1 cellular context compared by ENCODE assay signal in the genomic region with DNA sequence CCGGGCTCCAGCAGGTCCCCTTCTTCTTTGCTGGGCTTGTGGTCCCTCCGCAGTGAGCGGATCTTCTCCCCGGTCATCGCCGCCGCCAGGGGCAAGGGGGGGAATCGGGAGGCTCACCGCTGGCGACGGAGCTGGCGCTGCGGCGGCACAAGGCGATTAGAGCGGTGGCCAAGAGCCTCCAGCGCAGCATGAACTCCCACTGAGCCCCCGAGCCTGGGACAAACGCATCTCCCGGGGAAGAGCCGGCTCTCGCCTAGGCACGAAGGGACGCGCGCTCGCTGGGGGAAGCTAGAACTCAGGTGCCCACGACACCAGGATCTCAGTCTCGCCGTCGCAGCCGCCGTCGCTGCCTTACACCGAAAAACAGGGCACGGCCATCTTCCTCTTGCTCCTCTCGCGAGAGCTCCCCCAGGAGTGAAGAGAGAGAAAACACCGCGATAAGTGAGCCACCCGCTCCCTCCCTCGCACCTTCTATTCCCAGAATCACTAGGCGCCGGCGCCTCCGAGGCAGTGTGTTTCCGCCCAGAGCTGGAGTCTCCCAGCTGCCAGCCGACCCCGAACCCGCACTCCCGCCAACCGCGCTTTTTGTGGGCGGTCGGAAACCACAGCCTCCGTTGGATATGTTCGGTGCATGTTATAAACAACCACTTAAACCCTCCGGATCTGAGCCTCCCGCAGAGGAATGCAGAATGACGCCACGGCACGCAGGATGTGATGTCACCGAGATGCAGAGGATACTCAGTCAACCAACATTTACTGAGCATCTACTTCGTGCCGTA.
TF ChIP-seq lines count a peak whose summit lies in the region.

A gene with protein sequence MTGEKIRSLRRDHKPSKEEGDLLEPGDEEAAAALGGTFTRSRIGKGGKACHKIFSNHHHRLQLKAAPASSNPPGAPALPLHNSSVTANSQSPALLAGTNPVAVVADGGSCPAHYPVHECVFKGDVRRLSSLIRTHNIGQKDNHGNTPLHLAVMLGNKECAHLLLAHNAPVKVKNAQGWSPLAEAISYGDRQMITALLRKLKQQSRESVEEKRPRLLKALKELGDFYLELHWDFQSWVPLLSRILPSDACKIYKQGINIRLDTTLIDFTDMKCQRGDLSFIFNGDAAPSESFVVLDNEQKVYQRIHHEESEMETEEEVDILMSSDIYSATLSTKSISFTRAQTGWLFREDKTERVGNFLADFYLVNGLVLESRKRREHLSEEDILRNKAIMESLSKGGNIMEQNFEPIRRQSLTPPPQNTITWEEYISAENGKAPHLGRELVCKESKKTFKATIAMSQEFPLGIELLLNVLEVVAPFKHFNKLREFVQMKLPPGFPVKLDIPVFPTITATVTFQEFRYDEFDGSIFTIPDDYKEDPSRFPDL (minus strand): TSS at position 391 of the 779 bp plus-strand sequence. CDS start 314 bp downstream, at position 77.

TF ChIP-seq in K562, 482 proteins besides CTCF, POLR2A, EP300 and RAD21 (continued from another document and continues in another):
- TF ChIP-seq, protein P1, sequence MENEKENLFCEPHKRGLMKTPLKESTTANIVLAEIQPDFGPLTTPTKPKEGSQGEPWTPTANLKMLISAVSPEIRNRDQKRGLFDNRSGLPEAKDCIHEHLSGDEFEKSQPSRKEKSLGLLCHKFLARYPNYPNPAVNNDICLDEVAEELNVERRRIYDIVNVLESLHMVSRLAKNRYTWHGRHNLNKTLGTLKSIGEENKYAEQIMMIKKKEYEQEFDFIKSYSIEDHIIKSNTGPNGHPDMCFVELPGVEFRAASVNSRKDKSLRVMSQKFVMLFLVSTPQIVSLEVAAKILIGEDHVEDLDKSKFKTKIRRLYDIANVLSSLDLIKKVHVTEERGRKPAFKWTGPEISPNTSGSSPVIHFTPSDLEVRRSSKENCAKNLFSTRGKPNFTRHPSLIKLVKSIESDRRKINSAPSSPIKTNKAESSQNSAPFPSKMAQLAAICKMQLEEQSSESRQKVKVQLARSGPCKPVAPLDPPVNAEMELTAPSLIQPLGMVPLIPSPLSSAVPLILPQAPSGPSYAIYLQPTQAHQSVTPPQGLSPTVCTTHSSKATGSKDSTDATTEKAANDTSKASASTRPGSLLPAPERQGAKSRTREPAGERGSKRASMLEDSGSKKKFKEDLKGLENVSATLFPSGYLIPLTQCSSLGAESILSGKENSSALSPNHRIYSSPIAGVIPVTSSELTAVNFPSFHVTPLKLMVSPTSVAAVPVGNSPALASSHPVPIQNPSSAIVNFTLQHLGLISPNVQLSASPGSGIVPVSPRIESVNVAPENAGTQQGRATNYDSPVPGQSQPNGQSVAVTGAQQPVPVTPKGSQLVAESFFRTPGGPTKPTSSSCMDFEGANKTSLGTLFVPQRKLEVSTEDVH (IDR thresholded peaks at IDR 0.05; ENCODE audit: low read depth, partially characterized antibody), result peak; percentile 88
- TF ChIP-seq ZKSCAN8 (CRISPR knock-in tag; IDR thresholded peaks at IDR 0.05) (no peak), NBN (IDR thresholded peaks at IDR 0.05; ENCODE audit: low read depth) (peak; percentile 98), DDX20 (tag; IDR thresholded peaks at IDR 0.05; ENCODE audit: low read depth) (no peak), ZBTB7A (IDR thresholded peaks at IDR 0.05; ENCODE audit: borderline replicate concordance, control insufficient read depth, low read depth, low read length) (no peak), ZNF124 (CRISPR knock-in tag; IDR thresholded peaks at IDR 0.05) (no peak), ZFPM2 (CRISPR knock-in tag; IDR thresholded peaks at IDR 0.05) (no peak), ZC3H4 (CRISPR knock-in tag; IDR thresholded peaks at IDR 0.05; ENCODE audit: borderline replicate concordance) (no peak), ELF4 (CRISPR knock-in tag; IDR thresholded peaks at IDR 0.05) (peak; percentile 34; the same call in 1 of the 2 replicates), DMBX1 (CRISPR knock-in tag; IDR thresholded peaks at IDR 0.05; ENCODE audit: borderline replicate concordance) (peak; percentile 79), ZFP30 (CRISPR knock-in tag; IDR thresholded peaks at IDR 0.05; ENCODE audit: borderline replicate concordance) (no peak), KDM5B (IDR thresholded peaks at IDR 0.05; ENCODE audit: insufficient replicate concordance, low read depth, low read length) (peak; percentile 95), HDAC6 (IDR thresholded peaks at IDR 0.05; ENCODE audit: low read depth, low read length) (no peak), NCOA2 (IDR thresholded peaks at IDR 0.05; ENCODE audit: partially characterized antibody in 2 of 2) (no peak), CEBPB (tag; IDR thresholded peaks at IDR 0.05) (no peak), CSDE1 (IDR thresholded peaks at IDR 0.05) (peak in 1 of 2 experiments; percentile 82; a peak in 2 of 4 replicates), MEF2D (tag; conservative IDR thresholded peaks at IDR 0.05; ENCODE audit: low read depth) (peak; percentile 65; the same call in 1 of the 2 replicates), NFATC3 (IDR thresholded peaks at IDR 0.05) (0 out of 2 replicates have a peak, but pooled peaks have one; percentile 71), NR2C1 (IDR thresholded peaks at IDR 0.05) (no peak), NR2C1 (tag; IDR thresholded peaks at IDR 0.05) (no peak), DPF2 (IDR thresholded peaks at IDR 0.05) (peak; percentile 80), CBFA2T2 (conservative IDR thresholded peaks at IDR 0.05) (no peak), ZFP36 (IDR thresholded peaks at IDR 0.05; ENCODE audit: low read depth, low read length, partially characterized antibody) (no peak), BMI1 (IDR thresholded peaks at IDR 0.05; ENCODE audit: low read length) (no peak), ZNF778 (CRISPR knock-in tag; IDR thresholded peaks at IDR 0.05) (no peak), XRCC5 (IDR thresholded peaks at IDR 0.05; ENCODE audit: low read depth, low read length) (no peak), ELF2 (CRISPR knock-in tag; IDR thresholded peaks at IDR 0.05) (peak; percentile 55; the same call in 1 of the 2 replicates), KLF10 (CRISPR knock-in tag; IDR thresholded peaks at IDR 0.05) (no peak), RBM14 (IDR thresholded peaks at IDR 0.05; ENCODE audit: borderline replicate concordance, insufficient read depth, low read depth, low read length) (no peak), PML (IDR thresholded peaks at IDR 0.05; ENCODE audit: low read length) (peak; percentile 86), SP2 (IDR thresholded peaks at IDR 0.05; ENCODE audit: extremely low read depth, low read depth, low read length, poor library complexity, severe bottlenecking) (no peak), PCBP1 (IDR thresholded peaks at IDR 0.05; ENCODE audit: low read depth, low read length, poor library complexity, severe bottlenecking) (no peak), SIN3A (IDR thresholded peaks at IDR 0.05; ENCODE audit: borderline replicate concordance in 2 of 2, control insufficient read depth in 1 of 2, low read depth in 2 of 2, low read length in 2 of 2) (peak in 1 of 2 experiments; percentile 39; a peak in 1 of 4 replicates), MAFK (IDR thresholded peaks at IDR 0.05; ENCODE audit: low read length) (no peak), NFXL1 (CRISPR knock-in tag; IDR thresholded peaks at IDR 0.05) (no peak), GTF2E2 (tag; IDR thresholded peaks at IDR 0.05) (peak; percentile 93), ZNF408 (CRISPR knock-in tag; IDR thresholded peaks at IDR 0.05; ENCODE audit: low read depth) (no peak), MEIS2 (IDR thresholded peaks at IDR 0.05; ENCODE audit: partially characterized antibody) (no peak), PYGO2 (tag; IDR thresholded peaks at IDR 0.05) (no peak), KLF13 (tag; IDR thresholded peaks at IDR 0.05; ENCODE audit: borderline replicate concordance, low read depth) (no peak), ZNF263 (CRISPR knock-in tag; IDR thresholded peaks at IDR 0.05; ENCODE audit: borderline replicate concordance) (no peak)
- TF ChIP-seq, protein P2, sequence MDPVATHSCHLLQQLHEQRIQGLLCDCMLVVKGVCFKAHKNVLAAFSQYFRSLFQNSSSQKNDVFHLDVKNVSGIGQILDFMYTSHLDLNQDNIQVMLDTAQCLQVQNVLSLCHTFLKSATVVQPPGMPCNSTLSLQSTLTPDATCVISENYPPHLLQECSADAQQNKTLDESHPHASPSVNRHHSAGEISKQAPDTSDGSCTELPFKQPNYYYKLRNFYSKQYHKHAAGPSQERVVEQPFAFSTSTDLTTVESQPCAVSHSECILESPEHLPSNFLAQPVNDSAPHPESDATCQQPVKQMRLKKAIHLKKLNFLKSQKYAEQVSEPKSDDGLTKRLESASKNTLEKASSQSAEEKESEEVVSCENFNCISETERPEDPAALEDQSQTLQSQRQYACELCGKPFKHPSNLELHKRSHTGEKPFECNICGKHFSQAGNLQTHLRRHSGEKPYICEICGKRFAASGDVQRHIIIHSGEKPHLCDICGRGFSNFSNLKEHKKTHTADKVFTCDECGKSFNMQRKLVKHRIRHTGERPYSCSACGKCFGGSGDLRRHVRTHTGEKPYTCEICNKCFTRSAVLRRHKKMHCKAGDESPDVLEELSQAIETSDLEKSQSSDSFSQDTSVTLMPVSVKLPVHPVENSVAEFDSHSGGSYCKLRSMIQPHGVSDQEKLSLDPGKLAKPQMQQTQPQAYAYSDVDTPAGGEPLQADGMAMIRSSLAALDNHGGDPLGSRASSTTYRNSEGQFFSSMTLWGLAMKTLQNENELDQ (CRISPR knock-in tag; IDR thresholded peaks at IDR 0.05; ENCODE audit: borderline replicate concordance), result no peak
- TF ChIP-seq, protein P3, sequence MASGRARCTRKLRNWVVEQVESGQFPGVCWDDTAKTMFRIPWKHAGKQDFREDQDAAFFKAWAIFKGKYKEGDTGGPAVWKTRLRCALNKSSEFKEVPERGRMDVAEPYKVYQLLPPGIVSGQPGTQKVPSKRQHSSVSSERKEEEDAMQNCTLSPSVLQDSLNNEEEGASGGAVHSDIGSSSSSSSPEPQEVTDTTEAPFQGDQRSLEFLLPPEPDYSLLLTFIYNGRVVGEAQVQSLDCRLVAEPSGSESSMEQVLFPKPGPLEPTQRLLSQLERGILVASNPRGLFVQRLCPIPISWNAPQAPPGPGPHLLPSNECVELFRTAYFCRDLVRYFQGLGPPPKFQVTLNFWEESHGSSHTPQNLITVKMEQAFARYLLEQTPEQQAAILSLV (tag; IDR thresholded peaks at IDR 0.05), result no peak
- TF ChIP-seq, protein P4, sequence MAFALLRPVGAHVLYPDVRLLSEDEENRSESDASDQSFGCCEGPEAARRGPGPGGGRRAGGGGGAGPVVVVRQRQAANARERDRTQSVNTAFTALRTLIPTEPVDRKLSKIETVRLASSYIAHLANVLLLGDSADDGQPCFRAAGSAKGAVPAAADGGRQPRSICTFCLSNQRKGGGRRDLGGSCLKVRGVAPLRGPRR (CRISPR knock-in tag; IDR thresholded peaks at IDR 0.05), result 0 out of 2 replicates have a peak, but pooled peaks have one; percentile 39
- TF ChIP-seq, protein P5, sequence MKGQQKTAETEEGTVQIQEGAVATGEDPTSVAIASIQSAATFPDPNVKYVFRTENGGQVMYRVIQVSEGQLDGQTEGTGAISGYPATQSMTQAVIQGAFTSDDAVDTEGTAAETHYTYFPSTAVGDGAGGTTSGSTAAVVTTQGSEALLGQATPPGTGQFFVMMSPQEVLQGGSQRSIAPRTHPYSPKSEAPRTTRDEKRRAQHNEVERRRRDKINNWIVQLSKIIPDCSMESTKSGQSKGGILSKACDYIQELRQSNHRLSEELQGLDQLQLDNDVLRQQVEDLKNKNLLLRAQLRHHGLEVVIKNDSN (CRISPR knock-in tag; IDR thresholded peaks at IDR 0.05), result no peak
- TF ChIP-seq, protein P6, sequence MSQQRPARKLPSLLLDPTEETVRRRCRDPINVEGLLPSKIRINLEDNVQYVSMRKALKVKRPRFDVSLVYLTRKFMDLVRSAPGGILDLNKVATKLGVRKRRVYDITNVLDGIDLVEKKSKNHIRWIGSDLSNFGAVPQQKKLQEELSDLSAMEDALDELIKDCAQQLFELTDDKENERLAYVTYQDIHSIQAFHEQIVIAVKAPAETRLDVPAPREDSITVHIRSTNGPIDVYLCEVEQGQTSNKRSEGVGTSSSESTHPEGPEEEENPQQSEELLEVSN (IDR thresholded peaks at IDR 0.05; ENCODE audit: borderline replicate concordance in 1 of 2, extremely low read depth in 1 of 2, insufficient read depth in 1 of 2, insufficient read length in 1 of 2, low read depth in 1 of 2, low read length in 1 of 2, poor library complexity in 1 of 2, severe bottlenecking in 1 of 2), result peak; percentile 75 to 86
- TF ChIP-seq, protein P7, sequence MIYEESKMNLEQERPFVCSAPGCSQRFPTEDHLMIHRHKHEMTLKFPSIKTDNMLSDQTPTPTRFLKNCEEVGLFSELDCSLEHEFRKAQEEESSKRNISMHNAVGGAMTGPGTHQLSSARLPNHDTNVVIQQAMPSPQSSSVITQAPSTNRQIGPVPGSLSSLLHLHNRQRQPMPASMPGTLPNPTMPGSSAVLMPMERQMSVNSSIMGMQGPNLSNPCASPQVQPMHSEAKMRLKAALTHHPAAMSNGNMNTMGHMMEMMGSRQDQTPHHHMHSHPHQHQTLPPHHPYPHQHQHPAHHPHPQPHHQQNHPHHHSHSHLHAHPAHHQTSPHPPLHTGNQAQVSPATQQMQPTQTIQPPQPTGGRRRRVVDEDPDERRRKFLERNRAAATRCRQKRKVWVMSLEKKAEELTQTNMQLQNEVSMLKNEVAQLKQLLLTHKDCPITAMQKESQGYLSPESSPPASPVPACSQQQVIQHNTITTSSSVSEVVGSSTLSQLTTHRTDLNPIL (CRISPR knock-in tag; IDR thresholded peaks at IDR 0.05), result no peak
- TF ChIP-seq, protein P8, sequence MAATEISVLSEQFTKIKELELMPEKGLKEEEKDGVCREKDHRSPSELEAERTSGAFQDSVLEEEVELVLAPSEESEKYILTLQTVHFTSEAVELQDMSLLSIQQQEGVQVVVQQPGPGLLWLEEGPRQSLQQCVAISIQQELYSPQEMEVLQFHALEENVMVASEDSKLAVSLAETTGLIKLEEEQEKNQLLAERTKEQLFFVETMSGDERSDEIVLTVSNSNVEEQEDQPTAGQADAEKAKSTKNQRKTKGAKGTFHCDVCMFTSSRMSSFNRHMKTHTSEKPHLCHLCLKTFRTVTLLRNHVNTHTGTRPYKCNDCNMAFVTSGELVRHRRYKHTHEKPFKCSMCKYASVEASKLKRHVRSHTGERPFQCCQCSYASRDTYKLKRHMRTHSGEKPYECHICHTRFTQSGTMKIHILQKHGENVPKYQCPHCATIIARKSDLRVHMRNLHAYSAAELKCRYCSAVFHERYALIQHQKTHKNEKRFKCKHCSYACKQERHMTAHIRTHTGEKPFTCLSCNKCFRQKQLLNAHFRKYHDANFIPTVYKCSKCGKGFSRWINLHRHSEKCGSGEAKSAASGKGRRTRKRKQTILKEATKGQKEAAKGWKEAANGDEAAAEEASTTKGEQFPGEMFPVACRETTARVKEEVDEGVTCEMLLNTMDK (IDR thresholded peaks at IDR 0.05; ENCODE audit: borderline replicate concordance, insufficient read depth, low read depth, low read length, poor library complexity, severe bottlenecking), result no peak
- TF ChIP-seq, protein P9, sequence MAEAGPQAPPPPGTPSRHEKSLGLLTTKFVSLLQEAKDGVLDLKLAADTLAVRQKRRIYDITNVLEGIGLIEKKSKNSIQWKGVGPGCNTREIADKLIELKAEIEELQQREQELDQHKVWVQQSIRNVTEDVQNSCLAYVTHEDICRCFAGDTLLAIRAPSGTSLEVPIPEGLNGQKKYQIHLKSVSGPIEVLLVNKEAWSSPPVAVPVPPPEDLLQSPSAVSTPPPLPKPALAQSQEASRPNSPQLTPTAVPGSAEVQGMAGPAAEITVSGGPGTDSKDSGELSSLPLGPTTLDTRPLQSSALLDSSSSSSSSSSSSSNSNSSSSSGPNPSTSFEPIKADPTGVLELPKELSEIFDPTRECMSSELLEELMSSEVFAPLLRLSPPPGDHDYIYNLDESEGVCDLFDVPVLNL (CRISPR knock-in tag; IDR thresholded peaks at IDR 0.05; ENCODE audit: low read depth), result no peak
